In genomic region chr7:134421998-134422397, GRCh38 we compare ENCODE assay signal across 1 cellular context.
TF ChIP-seq lines count a peak whose summit lies in the region.

No MANE protein-coding gene starts in this region.

TF ChIP-seq in HepG2, 621 proteins besides CTCF, POLR2A, EP300 and RAD21 (continued from another document):
- no peak for TF ChIP-seq ZNF570 (CRISPR knock-in tag; IDR thresholded peaks at IDR 0.05; ENCODE audit: borderline replicate concordance)
- TF ChIP-seq ZFP36 (IDR thresholded peaks at IDR 0.05; ENCODE audit: borderline replicate concordance, low read depth, low read length, partially characterized antibody): no peak
- no peak for TF ChIP-seq MXD3 (CRISPR knock-in tag; IDR thresholded peaks at IDR 0.05)
- no peak for TF ChIP-seq PAX8 (CRISPR knock-in tag; IDR thresholded peaks at IDR 0.05; ENCODE audit: borderline replicate concordance)
- TF ChIP-seq RFXANK (CRISPR knock-in tag; IDR thresholded peaks at IDR 0.05): no peak
- no peak for TF ChIP-seq ZNF691 (CRISPR knock-in tag; IDR thresholded peaks at IDR 0.05; ENCODE audit: borderline replicate concordance, low read depth)
- TF ChIP-seq ZNF414 (CRISPR knock-in tag; IDR thresholded peaks at IDR 0.05): no peak
